In genomic region chr5:94241288-94241651, GRCh38 we compare ENCODE assay signal across 1 cellular context.
A peak's percentile ranks its signal among the peaks of the same experiment; 100 is the strongest.
TF ChIP-seq lines count a peak whose summit lies in the region.

No MANE protein-coding gene starts in this region.

TF ChIP-seq in A549, 52 proteins besides CTCF, POLR2A, EP300 and RAD21 (continued from another document):
- TF ChIP-seq REST (IDR thresholded peaks at IDR 0.05) = no peak
- no peak for TF ChIP-seq HOXB5 (CRISPR knock-in tag; IDR thresholded peaks at IDR 0.05)
- no peak for TF ChIP-seq POLR2AphosphoS2 (conservative IDR thresholded peaks at IDR 0.05; ENCODE audit: low read length)
- TF ChIP-seq FOSL2 (IDR thresholded peaks at IDR 0.05) = no peak
- peak; percentile 11; the same call in 1 of the 2 replicates for TF ChIP-seq FOSL2 (CRISPR knock-in tag; IDR thresholded peaks at IDR 0.05)
